35 cellular contexts compared by ENCODE assay signal in the genomic region with DNA sequence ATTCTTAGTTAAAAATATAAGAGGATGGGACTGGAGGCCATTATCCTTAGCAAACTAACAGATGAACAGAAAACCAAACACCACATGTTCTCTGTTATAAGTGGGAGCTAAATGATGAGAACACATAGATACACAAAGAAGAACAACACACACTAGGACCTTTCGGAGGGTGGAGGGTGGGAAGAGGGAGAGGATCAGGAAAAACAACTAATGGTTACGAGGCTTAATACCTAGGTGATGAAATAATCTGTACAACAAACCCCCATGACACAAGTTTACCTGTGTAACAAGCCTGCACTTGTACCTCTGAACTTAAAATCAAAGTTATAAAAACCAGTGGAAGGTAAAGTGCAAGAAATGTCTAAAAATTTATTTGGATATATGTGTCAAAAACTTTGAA.
"Had no signal": no experiment of that assay in that cellular context is flagged by ENCODE, and none has a peak within 500 bp of the region (broad histone marks: within the 10 kb centered on the region; RNA-seq: fewer than 3 reads in every experiment).

No MANE protein-coding gene starts in this region.

- H3K4me3 ChIP-seq: adrenal gland, body of pancreas, coronary artery, gastrocnemius medialis had no signal

- H3K9me3 ChIP-seq: adrenal gland, body of pancreas, gastrocnemius medialis had no signal

- H3K4me1 ChIP-seq: adrenal gland, body of pancreas, gastrocnemius medialis had no signal

- H3K36me3 ChIP-seq: adrenal gland, gastrocnemius medialis, WERI-Rb-1 had no signal

- H3K36me3 Mint-ChIP-seq: activated CD4-positive, alpha-beta memory T cell treated with anti-CD3 and anti-CD28 coated beads for 36 hours; activated CD8-positive, alpha-beta memory T cell treated with anti-CD3 and anti-CD28 coated beads, Interleukin-2, amount 10 ng/mL, durations not matched to agents 7 days and 5 days; activated naive CD4-positive, alpha-beta T cell treated with anti-CD3 and anti-CD28 coated beads, Interleukin-2, amount 50 U/mL, for 24 hours; activated naive CD8-positive, alpha-beta T cell treated with anti-CD3 and anti-CD28 coated beads for 36 hours; T-cell had no signal

- H3K27ac ChIP-seq: adrenal gland, body of pancreas, coronary artery, gastrocnemius medialis, WERI-Rb-1 had no signal

- H3K9me3 Mint-ChIP-seq: activated CD4-positive, alpha-beta memory T cell treated with anti-CD3 and anti-CD28 coated beads for 36 hours; activated T-helper 1 cell treated with anti-CD3 and anti-CD28 coated beads, Interleukin-12 subunit alpha, Interleukin-12 subunit beta, Interleukin-2, Interleukin-4 antibody, amounts not matched to agents 30 ng/mL and 10 ng/mL and 1 ng/mL, durations not matched to agents 14 hours and 24 hours and 36 hours had no signal

- H3K27ac Mint-ChIP-seq: activated B cell treated with CpG ODN at 0.5 μM for 24 hours; activated CD4-positive, alpha-beta memory T cell treated with anti-CD3 and anti-CD28 coated beads for 36 hours; activated CD8-positive, alpha-beta memory T cell treated with anti-CD3 and anti-CD28 coated beads, Interleukin-2, amount 10 ng/mL, durations not matched to agents 7 days and 5 days; activated CD8-positive, alpha-beta T cell treated with anti-CD3 and anti-CD28 coated beads, Interleukin-2, amount 10 ng/mL, durations not matched to agents 7 days and 5 days; activated naive CD4-positive, alpha-beta T cell treated with anti-CD3 and anti-CD28 coated beads for 36 hours; activated naive CD4-positive, alpha-beta T cell treated with anti-CD3 and anti-CD28 coated beads, Interleukin-2, amount 50 U/mL, for 24 hours; activated naive CD8-positive, alpha-beta T cell treated with anti-CD3 and anti-CD28 coated beads for 36 hours; activated naive CD8-positive, alpha-beta T cell treated with anti-CD3 and anti-CD28 coated beads, Interleukin-2, amount 50 U/mL, for 24 hours; activated T-helper 1 cell treated with anti-CD3 and anti-CD28 coated beads, Interleukin-12 subunit alpha, Interleukin-12 subunit beta, Interleukin-2, Interleukin-4 antibody, amounts not matched to agents 30 ng/mL and 10 ng/mL and 1 ng/mL, durations not matched to agents 14 hours and 24 hours and 36 hours; activated T-helper 2 cell treated with anti-CD3 and anti-CD28 coated beads, Interferon-gamma antibody, Interleukin-2, Interleukin-4, amounts not matched to agents 10 μg/mL and 5 μg/mL and 100 μg/mL, durations not matched to agents 14 hours and 24 hours and 36 hours; effector memory CD8-positive, alpha-beta T cell; T-cell; T-helper 17 cell; T-helper 2 cell treated with Interferon-gamma antibody and Interleukin-4, amounts not matched to agents 5 μg/mL and 100 μg/mL, for 36 hours had no signal

- H3K4me3 Mint-ChIP-seq: activated B cell treated with CpG ODN at 0.5 μM for 24 hours; activated CD4-positive, alpha-beta memory T cell treated with anti-CD3 and anti-CD28 coated beads for 36 hours; activated CD8-positive, alpha-beta memory T cell treated with anti-CD3 and anti-CD28 coated beads, Interleukin-2, amount 10 ng/mL, durations not matched to agents 7 days and 5 days; activated CD8-positive, alpha-beta T cell treated with anti-CD3 and anti-CD28 coated beads, Interleukin-2, amount 10 ng/mL, durations not matched to agents 7 days and 5 days; activated naive CD4-positive, alpha-beta T cell treated with anti-CD3 and anti-CD28 coated beads for 36 hours; activated naive CD4-positive, alpha-beta T cell treated with anti-CD3 and anti-CD28 coated beads, Interleukin-2, amount 50 U/mL, for 24 hours; activated naive CD8-positive, alpha-beta T cell treated with anti-CD3 and anti-CD28 coated beads for 36 hours; activated naive CD8-positive, alpha-beta T cell treated with anti-CD3 and anti-CD28 coated beads, Interleukin-2, amount 50 U/mL, for 24 hours; activated T-helper 1 cell treated with anti-CD3 and anti-CD28 coated beads, Interleukin-12 subunit alpha, Interleukin-12 subunit beta, Interleukin-2, Interleukin-4 antibody, amounts not matched to agents 30 ng/mL and 10 ng/mL and 1 ng/mL, durations not matched to agents 14 hours and 24 hours and 36 hours; central memory CD8-positive, alpha-beta T cell; effector memory CD8-positive, alpha-beta T cell; T-cell; T-helper 17 cell; T-helper 2 cell treated with Interferon-gamma antibody and Interleukin-4, amounts not matched to agents 5 μg/mL and 100 μg/mL, for 36 hours had no signal

- H3K4me1 Mint-ChIP-seq: activated B cell treated with CpG ODN at 0.5 μM for 24 hours; activated CD8-positive, alpha-beta memory T cell treated with anti-CD3 and anti-CD28 coated beads, Interleukin-2, amount 10 ng/mL, durations not matched to agents 7 days and 5 days; activated naive CD4-positive, alpha-beta T cell treated with anti-CD3 and anti-CD28 coated beads, Interleukin-2, amount 50 U/mL, for 24 hours; activated naive CD8-positive, alpha-beta T cell treated with anti-CD3 and anti-CD28 coated beads for 36 hours; activated naive CD8-positive, alpha-beta T cell treated with anti-CD3 and anti-CD28 coated beads, Interleukin-2, amount 50 U/mL, for 24 hours; central memory CD8-positive, alpha-beta T cell; T-cell; T-helper 17 cell had no signal

- H3K27me3 Mint-ChIP-seq: activated B cell treated with CpG ODN at 0.5 μM for 24 hours; activated CD4-positive, alpha-beta memory T cell treated with anti-CD3 and anti-CD28 coated beads for 36 hours; activated CD8-positive, alpha-beta memory T cell treated with anti-CD3 and anti-CD28 coated beads, Interleukin-2, amount 10 ng/mL, durations not matched to agents 7 days and 5 days; activated naive CD4-positive, alpha-beta T cell treated with anti-CD3 and anti-CD28 coated beads, Interleukin-2, amount 50 U/mL, for 24 hours; activated naive CD8-positive, alpha-beta T cell treated with anti-CD3 and anti-CD28 coated beads for 36 hours; activated naive CD8-positive, alpha-beta T cell treated with anti-CD3 and anti-CD28 coated beads, Interleukin-2, amount 50 U/mL, for 24 hours; central memory CD8-positive, alpha-beta T cell; effector memory CD8-positive, alpha-beta T cell; T-cell; T-helper 17 cell had no signal

- DNase-seq: activated B cell treated with CpG ODN at 0.5 μM for 24 hours; activated CD4-positive, alpha-beta memory T cell treated with anti-CD3 and anti-CD28 coated beads for 36 hours; activated CD4-positive, alpha-beta T cell treated with anti-CD3 and anti-CD28 coated beads for 48 hours; activated CD8-positive, alpha-beta memory T cell treated with anti-CD3 and anti-CD28 coated beads, Interleukin-2, amount 10 ng/mL, durations not matched to agents 7 days and 5 days; activated CD8-positive, alpha-beta memory T cell treated with anti-CD3 and anti-CD28 coated beads, Interleukin-2, amount 50 U/mL, for 4 hours; activated CD8-positive, alpha-beta T cell treated with anti-CD3 and anti-CD28 coated beads, Interleukin-2, amount 10 ng/mL, durations not matched to agents 7 days and 5 days; activated effector memory CD4-positive, alpha-beta T cell treated with anti-CD3 and anti-CD28 coated beads, Interleukin-2, amount 50 U/mL, for 16 hours; activated naive CD4-positive, alpha-beta T cell treated with anti-CD3 and anti-CD28 coated beads for 36 hours; activated naive CD8-positive, alpha-beta T cell treated with anti-CD3 and anti-CD28 coated beads for 36 hours; activated naive CD8-positive, alpha-beta T cell treated with anti-CD3 and anti-CD28 coated beads, Interleukin-2, amount 50 U/mL, for 24 hours; activated T-cell treated with anti-CD3 and anti-CD28 coated beads, Interleukin-2, amount 50 U/mL, for 1 hour; activated T-cell treated with anti-CD3 and anti-CD28 coated beads, Interleukin-2, amount 50 U/mL, for 48 hours; adrenal gland; amygdala; aorta; body of pancreas; dermis blood vessel endothelial cell; effector CD4-positive, alpha-beta T cell; effector memory CD8-positive, alpha-beta T cell; foreskin fibroblast; gastrocnemius medialis; glutamatergic neuron; SW 1271; T-cell; T-helper 17 cell; T1000; WERI-Rb-1 had no signal

- H3K27me3 ChIP-seq: adrenal gland, body of pancreas, gastrocnemius medialis had no signal

- ATAC-seq: activated CD4-positive, CD25-positive, alpha-beta regulatory T cell treated with anti-CD3 and anti-CD28 coated beads, Interleukin-2, amount 50 U/mL, for 24 hours; activated CD8-positive, alpha-beta memory T cell treated with anti-CD3 and anti-CD28 coated beads, Interleukin-2, amount 10 ng/mL, durations not matched to agents 7 days and 5 days; activated CD8-positive, alpha-beta T cell treated with anti-CD3 and anti-CD28 coated beads, Interleukin-2, amount 10 ng/mL, durations not matched to agents 7 days and 5 days; activated naive CD8-positive, alpha-beta T cell treated with anti-CD3 and anti-CD28 coated beads, Interleukin-2, amount 50 U/mL, for 24 hours; body of pancreas; effector memory CD8-positive, alpha-beta T cell; esophagus mucosa; gastrocnemius medialis; T-cell; T-helper 17 cell had no signal
